1 cellular context compared by ENCODE assay signal in genomic region chr2:218369374-218369773, GRCh38.
TF ChIP-seq lines count a peak whose summit lies in the region.

No MANE protein-coding gene starts in this region.

TF ChIP-seq in SK-N-SH treated with all-trans-retinoic acid at 6 μM for 48 hours, 23 proteins besides CTCF, POLR2A, EP300 and RAD21 (continued from another document):
- TF ChIP-seq TSHZ2 (CRISPR knock-in tag; IDR thresholded peaks at IDR 0.05) (no peak), BACH2 (CRISPR knock-in tag; IDR thresholded peaks at IDR 0.05; ENCODE audit: borderline replicate concordance) (no peak), ISL1 (CRISPR knock-in tag; IDR thresholded peaks at IDR 0.05) (no peak), TOX (CRISPR knock-in tag; IDR thresholded peaks at IDR 0.05; ENCODE audit: borderline replicate concordance) (no peak), CSRNP3 (CRISPR knock-in tag; IDR thresholded peaks at IDR 0.05) (no peak), PPARA (CRISPR knock-in tag; IDR thresholded peaks at IDR 0.05; ENCODE audit: borderline replicate concordance) (no peak), TCF4 (CRISPR knock-in tag; IDR thresholded peaks at IDR 0.05; ENCODE audit: borderline replicate concordance) (no peak), GLIS3 (CRISPR knock-in tag; IDR thresholded peaks at IDR 0.05) (no peak), ARNTL (CRISPR knock-in tag; IDR thresholded peaks at IDR 0.05; ENCODE audit: borderline replicate concordance, low read depth) (no peak), SNAI2 (CRISPR knock-in tag; IDR thresholded peaks at IDR 0.05) (no peak)
- TF ChIP-seq, protein P1, sequence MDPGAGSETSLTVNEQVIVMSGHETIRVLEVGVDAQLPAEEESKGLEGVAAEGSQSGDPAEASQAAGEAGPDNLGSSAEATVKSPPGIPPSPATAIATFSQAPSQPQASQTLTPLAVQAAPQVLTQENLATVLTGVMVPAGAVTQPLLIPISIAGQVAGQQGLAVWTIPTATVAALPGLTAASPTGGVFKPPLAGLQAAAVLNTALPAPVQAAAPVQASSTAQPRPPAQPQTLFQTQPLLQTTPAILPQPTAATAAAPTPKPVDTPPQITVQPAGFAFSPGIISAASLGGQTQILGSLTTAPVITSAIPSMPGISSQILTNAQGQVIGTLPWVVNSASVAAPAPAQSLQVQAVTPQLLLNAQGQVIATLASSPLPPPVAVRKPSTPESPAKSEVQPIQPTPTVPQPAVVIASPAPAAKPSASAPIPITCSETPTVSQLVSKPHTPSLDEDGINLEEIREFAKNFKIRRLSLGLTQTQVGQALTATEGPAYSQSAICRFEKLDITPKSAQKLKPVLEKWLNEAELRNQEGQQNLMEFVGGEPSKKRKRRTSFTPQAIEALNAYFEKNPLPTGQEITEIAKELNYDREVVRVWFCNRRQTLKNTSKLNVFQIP (CRISPR knock-in tag; IDR thresholded peaks at IDR 0.05; ENCODE audit: borderline replicate concordance, low read depth): no peak
- TF ChIP-seq, protein P2, sequence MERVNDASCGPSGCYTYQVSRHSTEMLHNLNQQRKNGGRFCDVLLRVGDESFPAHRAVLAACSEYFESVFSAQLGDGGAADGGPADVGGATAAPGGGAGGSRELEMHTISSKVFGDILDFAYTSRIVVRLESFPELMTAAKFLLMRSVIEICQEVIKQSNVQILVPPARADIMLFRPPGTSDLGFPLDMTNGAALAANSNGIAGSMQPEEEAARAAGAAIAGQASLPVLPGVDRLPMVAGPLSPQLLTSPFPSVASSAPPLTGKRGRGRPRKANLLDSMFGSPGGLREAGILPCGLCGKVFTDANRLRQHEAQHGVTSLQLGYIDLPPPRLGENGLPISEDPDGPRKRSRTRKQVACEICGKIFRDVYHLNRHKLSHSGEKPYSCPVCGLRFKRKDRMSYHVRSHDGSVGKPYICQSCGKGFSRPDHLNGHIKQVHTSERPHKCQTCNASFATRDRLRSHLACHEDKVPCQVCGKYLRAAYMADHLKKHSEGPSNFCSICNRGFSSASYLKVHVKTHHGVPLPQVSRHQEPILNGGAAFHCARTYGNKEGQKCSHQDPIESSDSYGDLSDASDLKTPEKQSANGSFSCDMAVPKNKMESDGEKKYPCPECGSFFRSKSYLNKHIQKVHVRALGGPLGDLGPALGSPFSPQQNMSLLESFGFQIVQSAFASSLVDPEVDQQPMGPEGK (CRISPR knock-in tag; IDR thresholded peaks at IDR 0.05; ENCODE audit: borderline replicate concordance): no peak
